Comparison of ENCODE assay signal across 1 cellular context in genomic region chr4:104967034-104967401, GRCh38.
TF ChIP-seq lines count a peak whose summit lies in the region.

No MANE protein-coding gene starts in this region.

TF ChIP-seq in SK-N-SH, 30 proteins besides CTCF, POLR2A, EP300 and RAD21 (continued from another document):
- TF ChIP-seq TAF1 (IDR thresholded peaks at IDR 0.05; ENCODE audit: borderline replicate concordance, low read depth, low read length) = no peak
